19 cellular contexts compared by ENCODE assay signal in the genomic region with DNA sequence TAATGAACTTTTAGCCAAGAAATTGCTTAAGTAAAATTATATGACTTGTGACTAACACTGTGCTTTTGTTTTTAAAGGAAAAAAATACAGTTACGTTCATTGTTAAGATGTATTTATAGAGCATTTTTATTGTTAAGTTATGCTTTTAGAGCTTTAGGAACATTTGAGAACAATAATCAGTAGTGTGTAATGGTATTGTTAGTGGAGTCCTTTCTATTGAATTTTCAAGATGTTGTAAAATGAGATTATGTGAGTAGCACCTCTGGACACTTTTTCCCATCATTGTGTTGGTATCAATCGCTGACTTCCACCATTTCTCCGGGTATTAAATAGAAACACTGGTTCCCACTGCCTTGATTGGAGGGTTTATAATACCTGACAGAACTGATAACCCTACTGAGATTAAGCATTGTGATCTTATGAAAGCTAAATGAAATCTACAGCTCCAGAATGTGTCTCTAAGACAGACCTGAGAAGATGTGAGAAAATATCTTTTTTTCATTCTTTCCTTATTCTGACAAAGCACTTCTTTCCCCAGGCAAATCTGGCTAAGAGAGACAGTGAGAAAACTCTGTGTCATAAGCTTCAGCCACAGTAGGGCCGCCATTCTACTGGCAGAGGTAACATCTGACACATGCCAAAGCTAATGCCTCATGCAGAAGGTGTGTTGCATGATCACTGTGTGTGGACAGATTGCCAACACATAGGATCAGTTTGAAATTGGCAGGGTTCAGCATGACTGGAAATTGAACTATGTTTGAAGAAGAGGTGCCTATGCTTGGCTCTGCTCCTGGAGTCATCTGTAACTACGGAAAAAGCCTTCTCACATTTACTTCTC.
DNase-seq lines count a peak whose midpoint lies in the region; ATAC-seq, FAIRE-seq and TF ChIP-seq lines count a peak whose summit lies in the region.
"Had no signal": no experiment of that assay in that cellular context is flagged by ENCODE, and none has a peak within 500 bp of the region (broad histone marks: within the 10 kb centered on the region; RNA-seq: fewer than 3 reads in every experiment).

No MANE protein-coding gene starts in this region.

- H4K5ac ChIP-seq in IMR-90 (ENCODE audit: low read depth, low read length) = no peak overlapping the region

- no peak overlapping the region for H3K4me2 ChIP-seq in IMR-90 (ENCODE audit: low read depth, low read length)
- H3K4me2 ChIP-seq: KMS-11 had no signal

- H3K18ac ChIP-seq in IMR-90 (ENCODE audit: low read depth, low read length) = no peak overlapping the region

- H3K9me3 Mint-ChIP-seq in type B pancreatic cell = no peaks in the 10 kb centered on the region

- no peaks in the 10 kb centered on the region for H3K27me3 ChIP-seq in IMR-90 (ENCODE audit: control insufficient read depth, insufficient read depth, low read length)
- H3K27me3 ChIP-seq in effector memory CD4-positive, alpha-beta T cell (replicated peaks; ENCODE audit: control insufficient read depth, insufficient read depth, low read length, poor library complexity, severe bottlenecking) = no peaks in the 10 kb centered on the region

- H4K8ac ChIP-seq in IMR-90 (ENCODE audit: low read depth in 2 of 2, low read length in 2 of 2) = no peak overlapping the region

- DNase-seq in IMR-90 (peak; percentile 28), RPMI7951 (ENCODE audit: low read depth) (peak; percentile 55), epithelial cell of prostate (ENCODE audit: low read depth, low spot score) (peak; percentile 90), kidney (no peak), type B pancreatic cell (ENCODE audit: extremely low spot score, unreplicated experiment) (no peak), RKO (ENCODE audit: low spot score) (no peak)
- DNase-seq in effector memory CD4-positive, alpha-beta T cell = no peak
- no peak for DNase-seq in activated naive CD4-positive, alpha-beta T cell treated with anti-CD3 and anti-CD28 coated beads, Interleukin-2, amount 50 U/mL, for 16 hours
- DNase-seq: COR-L47; DMS153; EL; MM.1S; NCI-H1105; NCI-H1694 treated with DMSO at 0.1 percent for 48 hours; NCI-H226; NCI-H526; NK-92 treated with Interleukin-12 subunit alpha and Interleukin-12 subunit beta, amount 100 ng/mL, for 24 hours had no signal

- no peak for TF ChIP-seq CTCF in IMR-90 (conservative IDR thresholded peaks at IDR 0.05; ENCODE audit: low read depth, low read length)
- no peak for TF ChIP-seq CTCF in kidney (IDR thresholded peaks at IDR 0.05; ENCODE audit: borderline replicate concordance, extremely low read depth, insufficient read depth)
- no peak for TF ChIP-seq CTCF in type B pancreatic cell (conservative IDR thresholded peaks at IDR 0.05)

- H3K9me1 ChIP-seq in IMR-90 (ENCODE audit: insufficient read depth, low read length) = no peaks in the 10 kb centered on the region

- H2AK9ac ChIP-seq in IMR-90 (replicated peaks; ENCODE audit: low read depth, low read length, poor library complexity) = no peak overlapping the region

- H3K36me3 Mint-ChIP-seq in type B pancreatic cell = no peaks in the 10 kb centered on the region

- no peak overlapping the region for H3K14ac ChIP-seq in IMR-90 (replicated peaks; ENCODE audit: low read depth, low read length)

- H3K36me3 ChIP-seq in IMR-90 (ENCODE audit: control insufficient read depth, insufficient read depth, low read length) (no peaks in the 10 kb centered on the region), kidney (ENCODE audit: control insufficient read depth in 1 of 2, insufficient read depth in 2 of 2, low read length in 2 of 2) (no peaks in the 10 kb centered on the region)
- H3K36me3 ChIP-seq in effector memory CD4-positive, alpha-beta T cell (ENCODE audit: control insufficient read depth, insufficient read depth, low read length) = no peaks in the 10 kb centered on the region

- H3K4me1 ChIP-seq in IMR-90 (ENCODE audit: control insufficient read depth, insufficient read depth, low read length) (no peaks in the 10 kb centered on the region), kidney (ENCODE audit: control insufficient read depth in 1 of 2, insufficient read depth in 1 of 2, low read depth in 1 of 2, low read length in 2 of 2) (no peaks in the 10 kb centered on the region)
- no peaks in the 10 kb centered on the region for H3K4me1 ChIP-seq in effector memory CD4-positive, alpha-beta T cell (ENCODE audit: control insufficient read depth, insufficient read depth, low read length, poor library complexity, severe bottlenecking)

- no peak overlapping the region for H2BK15ac ChIP-seq in IMR-90 (ENCODE audit: low read depth, low read length)

- H3K4me3 Mint-ChIP-seq in type B pancreatic cell = no peak overlapping the region

- H4K91ac ChIP-seq in IMR-90 (ENCODE audit: insufficient read depth, low read depth, low read length) = no peak overlapping the region

- no peak overlapping the region for H3K4me3 ChIP-seq in IMR-90 (ENCODE audit: insufficient read depth, low read depth, low read length)
- H3K4me3 ChIP-seq in kidney (ENCODE audit: low read length in 2 of 2) = no peak overlapping the region
- no peak overlapping the region for H3K4me3 ChIP-seq in effector memory CD4-positive, alpha-beta T cell (ENCODE audit: insufficient read depth, low read depth, low read length, poor library complexity, severe bottlenecking)

- POLR2A ChIA-PET in IMR-90 (lab: Charles Lee; ENCODE audit: unreplicated experiment) = no interaction called here

- no peak overlapping the region for H3K23ac ChIP-seq in IMR-90 (ENCODE audit: low read depth, low read length)

- no peak overlapping the region for H3K27ac Mint-ChIP-seq in type B pancreatic cell

- no TSS peak for BruUV-seq in IMR-90 (replicated peaks; lab: Mats Ljungman, UMichigan)

- H2AFZ ChIP-seq in IMR-90 (replicated peaks; ENCODE audit: low read length, poor library complexity) = no peak overlapping the region

- TF ChIP-seq RAD21 in IMR-90 (IDR thresholded peaks at IDR 0.05; ENCODE audit: low read length) = no peak

- no peaks in the 10 kb centered on the region for H4K20me1 ChIP-seq in IMR-90 (ENCODE audit: insufficient read depth, low read length)

- no peak overlapping the region for H2BK5ac ChIP-seq in IMR-90 (ENCODE audit: low read depth, low read length, poor library complexity, severe bottlenecking)

- dilution Hi-C loops in IMR-90 (cut with HindIII; ENCODE audit: low sequenced_read_pairs, unreplicated experiment) = no loop called here

- H2BK120ac ChIP-seq in IMR-90 (ENCODE audit: low read depth, low read length) = no peak overlapping the region

- H3K27ac ChIP-seq in IMR-90 (ENCODE audit: insufficient read depth, low read length) = no peak overlapping the region
- H3K27ac ChIP-seq in epithelial cell of prostate = peak overlapping the region; percentile 71
- no peak overlapping the region for H3K27ac ChIP-seq in kidney (ENCODE audit: low read depth in 2 of 2, low read length in 2 of 2)
- H3K27ac ChIP-seq in effector memory CD4-positive, alpha-beta T cell (ENCODE audit: insufficient read depth, low read length, poor library complexity, severe bottlenecking) = no peak overlapping the region
- H3K27ac ChIP-seq: KMS-11 had no signal

- peak; percentile 54 for FAIRE-seq in kidney (lab: Jason Lieb, UNC)
- FAIRE-seq: GM19239 had no signal

- no peak overlapping the region for H2BK20ac ChIP-seq in IMR-90 (ENCODE audit: low read depth, low read length)

- H3K4me1 Mint-ChIP-seq in type B pancreatic cell (ENCODE audit: unreplicated experiment) = peaks cover 5% of the 10 kb centered on the region

- no peak overlapping the region for H3K9ac ChIP-seq in IMR-90 (ENCODE audit: low read depth, low read length)
- no peak overlapping the region for H3K9ac ChIP-seq in kidney (ENCODE audit: low read length in 2 of 2)
- H3K9ac ChIP-seq: KMS-11 had no signal

- no CpG with 5 or more reads among the region's 5 CpGs for WGBS in IMR-90 (ENCODE audit: extremely low coverage in 2 of 2, insufficient read length in 1 of 2), 2 experiments

- H3K27me3 Mint-ChIP-seq in type B pancreatic cell = peaks cover 2% of the 10 kb centered on the region

- no peaks in the 10 kb centered on the region for H3K9me3 ChIP-seq in IMR-90 (ENCODE audit: control insufficient read depth, insufficient read depth, low read length)
- H3K9me3 ChIP-seq in kidney (ENCODE audit: control insufficient read depth in 1 of 2, low read length in 2 of 2) = no peaks in the 10 kb centered on the region
- H3K9me3 ChIP-seq in effector memory CD4-positive, alpha-beta T cell (ENCODE audit: control insufficient read depth, low read length) = no peaks in the 10 kb centered on the region

- CTCF ChIA-PET in IMR-90 (lab: Yijun Ruan, JAX) = interaction anchor here (0.5 kb wide), 1 partner anchor 339 kb away, joined by 3 read pairs; no protein-coding TSS in a partner anchor

- no peak overlapping the region for H3K4ac ChIP-seq in IMR-90 (ENCODE audit: low read depth, low read length)

- H3K79me1 ChIP-seq in IMR-90 (ENCODE audit: low read depth in 1 of 2, low read length in 2 of 2) = no peaks in the 10 kb centered on the region

- intact Hi-C loops in IMR-90 (cut with micrococcal nuclease) = no loop called here
- intact Hi-C loops in kidney (cut with DNase I) = no loop called here

- in situ Hi-C loops in IMR-90 (cut with MboI; ENCODE audit: low sequenced_read_pairs) = no loop called here

- no peak overlapping the region for H3K56ac ChIP-seq in IMR-90 (ENCODE audit: extremely low read depth, insufficient read depth, low read length)

- no peak overlapping the region for H2AK5ac ChIP-seq in IMR-90 (ENCODE audit: low read depth, low read length)

- no peak for ATAC-seq in IMR-90 (ENCODE audit: low read depth)

- no peak for TF ChIP-seq POLR2A in IMR-90 (IDR thresholded peaks at IDR 0.05; ENCODE audit: low read depth, low read length)

TF ChIP-seq in IMR-90, 13 proteins besides CTCF, POLR2A, EP300 and RAD21 (continues in another document):
- no peak for TF ChIP-seq CHD1 (IDR thresholded peaks at IDR 0.05; ENCODE audit: low read depth, low read length)
- no peak for TF ChIP-seq SMC3 (IDR thresholded peaks at IDR 0.05; ENCODE audit: low read depth, low read length)
- no peak for TF ChIP-seq MAFK (IDR thresholded peaks at IDR 0.05; ENCODE audit: low read depth, low read length)
- TF ChIP-seq MXI1 (IDR thresholded peaks at IDR 0.05; ENCODE audit: borderline replicate concordance, low read depth, low read length) = no peak
- no peak for TF ChIP-seq RCOR1 (IDR thresholded peaks at IDR 0.05; ENCODE audit: insufficient replicate concordance, low read length)
- TF ChIP-seq NFE2L2 (IDR thresholded peaks at IDR 0.05; ENCODE audit: low read depth, low read length) = no peak
- no peak for TF ChIP-seq USF2 (IDR thresholded peaks at IDR 0.05; ENCODE audit: low read depth, low read length)
- no peak for TF ChIP-seq MAZ (IDR thresholded peaks at IDR 0.05; ENCODE audit: borderline replicate concordance, low read depth, low read length)
- no peak for TF ChIP-seq RFX5 (IDR thresholded peaks at IDR 0.05; ENCODE audit: low read depth, low read length)

Comparison
In these comparisons a context has a peak if more than half of its experiments do, and no peak if none do; other contexts are left out.
1. DNase-seq: peak in IMR-90 (single experiment), RPMI7951 (single experiment) and epithelial cell of prostate (single experiment); none in kidney (single experiment), type B pancreatic cell (single experiment), effector memory CD4-positive, alpha-beta T cell (0 of 3), activated naive CD4-positive, alpha-beta T cell treated with anti-CD3 and anti-CD28 coated beads, Interleukin-2, amount 50 U/mL, for 16 hours (single experiment) and RKO (single experiment).